ENCODE assay signal across 2 cellular contexts in the genomic region with DNA sequence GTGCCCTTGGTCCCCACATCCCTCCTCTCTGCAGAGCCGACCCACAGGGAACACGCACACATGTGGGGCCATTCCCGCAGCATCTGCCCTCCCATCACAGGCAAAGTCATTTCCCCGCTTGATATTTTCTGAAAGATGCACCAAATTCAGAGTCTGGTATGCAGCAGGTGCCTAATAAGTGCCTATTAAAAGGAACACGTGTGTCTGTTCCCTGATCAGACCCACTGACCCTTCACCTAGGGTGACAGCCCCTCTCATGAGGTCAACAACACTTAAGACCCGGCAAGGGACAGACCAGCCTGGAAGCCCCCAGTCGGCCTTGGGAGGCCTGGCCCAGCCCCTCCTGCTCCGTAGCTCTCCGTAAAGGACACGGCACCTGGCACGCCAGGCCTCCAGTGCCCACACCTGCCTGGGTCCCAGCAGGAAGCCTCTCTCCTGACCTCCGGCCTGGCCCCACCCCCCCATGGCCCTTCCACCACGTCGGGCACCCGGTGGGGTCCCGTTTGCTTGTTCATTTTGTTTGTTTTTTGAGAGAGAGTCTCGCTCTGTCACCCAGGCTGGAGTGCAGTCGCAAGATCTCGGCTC.
TF ChIP-seq lines count a peak whose summit lies in the region.

No MANE protein-coding gene starts in this region.

TF ChIP-seq in HepG2, 621 proteins besides CTCF, POLR2A, EP300 and RAD21:
- TF ChIP-seq, protein P1, sequence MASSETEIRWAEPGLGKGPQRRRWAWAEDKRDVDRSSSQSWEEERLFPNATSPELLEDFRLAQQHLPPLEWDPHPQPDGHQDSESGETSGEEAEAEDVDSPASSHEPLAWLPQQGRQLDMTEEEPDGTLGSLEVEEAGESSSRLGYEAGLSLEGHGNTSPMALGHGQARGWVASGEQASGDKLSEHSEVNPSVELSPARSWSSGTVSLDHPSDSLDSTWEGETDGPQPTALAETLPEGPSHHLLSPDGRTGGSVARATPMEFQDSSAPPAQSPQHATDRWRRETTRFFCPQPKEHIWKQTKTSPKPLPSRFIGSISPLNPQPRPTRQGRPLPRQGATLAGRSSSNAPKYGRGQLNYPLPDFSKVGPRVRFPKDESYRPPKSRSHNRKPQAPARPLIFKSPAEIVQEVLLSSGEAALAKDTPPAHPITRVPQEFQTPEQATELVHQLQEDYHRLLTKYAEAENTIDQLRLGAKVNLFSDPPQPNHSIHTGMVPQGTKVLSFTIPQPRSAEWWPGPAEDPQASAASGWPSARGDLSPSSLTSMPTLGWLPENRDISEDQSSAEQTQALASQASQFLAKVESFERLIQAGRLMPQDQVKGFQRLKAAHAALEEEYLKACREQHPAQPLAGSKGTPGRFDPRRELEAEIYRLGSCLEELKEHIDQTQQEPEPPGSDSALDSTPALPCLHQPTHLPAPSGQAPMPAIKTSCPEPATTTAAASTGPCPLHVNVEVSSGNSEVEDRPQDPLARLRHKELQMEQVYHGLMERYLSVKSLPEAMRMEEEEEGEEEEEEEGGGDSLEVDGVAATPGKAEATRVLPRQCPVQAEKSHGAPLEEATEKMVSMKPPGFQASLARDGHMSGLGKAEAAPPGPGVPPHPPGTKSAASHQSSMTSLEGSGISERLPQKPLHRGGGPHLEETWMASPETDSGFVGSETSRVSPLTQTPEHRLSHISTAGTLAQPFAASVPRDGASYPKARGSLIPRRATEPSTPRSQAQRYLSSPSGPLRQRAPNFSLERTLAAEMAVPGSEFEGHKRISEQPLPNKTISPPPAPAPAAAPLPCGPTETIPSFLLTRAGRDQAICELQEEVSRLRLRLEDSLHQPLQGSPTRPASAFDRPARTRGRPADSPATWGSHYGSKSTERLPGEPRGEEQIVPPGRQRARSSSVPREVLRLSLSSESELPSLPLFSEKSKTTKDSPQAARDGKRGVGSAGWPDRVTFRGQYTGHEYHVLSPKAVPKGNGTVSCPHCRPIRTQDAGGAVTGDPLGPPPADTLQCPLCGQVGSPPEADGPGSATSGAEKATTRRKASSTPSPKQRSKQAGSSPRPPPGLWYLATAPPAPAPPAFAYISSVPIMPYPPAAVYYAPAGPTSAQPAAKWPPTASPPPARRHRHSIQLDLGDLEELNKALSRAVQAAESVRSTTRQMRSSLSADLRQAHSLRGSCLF (CRISPR knock-in tag; IDR thresholded peaks at IDR 0.05; ENCODE audit: borderline replicate concordance), result no peak
- TF ChIP-seq ZKSCAN8 (CRISPR knock-in tag; IDR thresholded peaks at IDR 0.05; ENCODE audit: borderline replicate concordance), result 0 out of 2 replicates have a peak, but pooled peaks have one; percentile 70
- TF ChIP-seq MTA1 (CRISPR knock-in tag; IDR thresholded peaks at IDR 0.05; ENCODE audit: borderline replicate concordance), result no peak
TF ChIP-seq in HepG2: peak in this region for 1.

TF ChIP-seq in IMR-90, 13 proteins besides CTCF, POLR2A, EP300 and RAD21:
- TF ChIP-seq MAFK (IDR thresholded peaks at IDR 0.05; ENCODE audit: low read depth, low read length), result no peak
- TF ChIP-seq, protein P2, sequence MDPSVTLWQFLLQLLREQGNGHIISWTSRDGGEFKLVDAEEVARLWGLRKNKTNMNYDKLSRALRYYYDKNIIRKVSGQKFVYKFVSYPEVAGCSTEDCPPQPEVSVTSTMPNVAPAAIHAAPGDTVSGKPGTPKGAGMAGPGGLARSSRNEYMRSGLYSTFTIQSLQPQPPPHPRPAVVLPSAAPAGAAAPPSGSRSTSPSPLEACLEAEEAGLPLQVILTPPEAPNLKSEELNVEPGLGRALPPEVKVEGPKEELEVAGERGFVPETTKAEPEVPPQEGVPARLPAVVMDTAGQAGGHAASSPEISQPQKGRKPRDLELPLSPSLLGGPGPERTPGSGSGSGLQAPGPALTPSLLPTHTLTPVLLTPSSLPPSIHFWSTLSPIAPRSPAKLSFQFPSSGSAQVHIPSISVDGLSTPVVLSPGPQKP (IDR thresholded peaks at IDR 0.05; ENCODE audit: borderline replicate concordance, low read depth, low read length), result no peak
- no peak for TF ChIP-seq NFE2L2 (IDR thresholded peaks at IDR 0.05; ENCODE audit: low read depth, low read length)
- TF ChIP-seq SMC3 (IDR thresholded peaks at IDR 0.05; ENCODE audit: low read depth, low read length), result no peak
- TF ChIP-seq BHLHE40 (IDR thresholded peaks at IDR 0.05; ENCODE audit: low read depth, low read length), result no peak
- no peak for TF ChIP-seq MAZ (IDR thresholded peaks at IDR 0.05; ENCODE audit: borderline replicate concordance, low read depth, low read length)
- TF ChIP-seq MXI1 (IDR thresholded peaks at IDR 0.05; ENCODE audit: borderline replicate concordance, low read depth, low read length), result no peak
- TF ChIP-seq, protein P3, sequence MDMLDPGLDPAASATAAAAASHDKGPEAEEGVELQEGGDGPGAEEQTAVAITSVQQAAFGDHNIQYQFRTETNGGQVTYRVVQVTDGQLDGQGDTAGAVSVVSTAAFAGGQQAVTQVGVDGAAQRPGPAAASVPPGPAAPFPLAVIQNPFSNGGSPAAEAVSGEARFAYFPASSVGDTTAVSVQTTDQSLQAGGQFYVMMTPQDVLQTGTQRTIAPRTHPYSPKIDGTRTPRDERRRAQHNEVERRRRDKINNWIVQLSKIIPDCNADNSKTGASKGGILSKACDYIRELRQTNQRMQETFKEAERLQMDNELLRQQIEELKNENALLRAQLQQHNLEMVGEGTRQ (IDR thresholded peaks at IDR 0.05; ENCODE audit: low read depth, low read length), result no peak
- no peak for TF ChIP-seq FOS (IDR thresholded peaks at IDR 0.05; ENCODE audit: low read depth, low read length)
- no peak for TF ChIP-seq CEBPB (IDR thresholded peaks at IDR 0.05; ENCODE audit: low read depth, low read length)
- no peak for TF ChIP-seq RFX5 (IDR thresholded peaks at IDR 0.05; ENCODE audit: low read depth, low read length)
- TF ChIP-seq CHD1 (IDR thresholded peaks at IDR 0.05; ENCODE audit: low read depth, low read length), result no peak
- TF ChIP-seq RCOR1 (IDR thresholded peaks at IDR 0.05; ENCODE audit: insufficient replicate concordance, low read length), result no peak
